In genomic region chr10:44259090-44259874, GRCh38 we compare ENCODE assay signal across 1 cellular context.
TF ChIP-seq lines count a peak whose summit lies in the region.

No MANE protein-coding gene starts in this region.

TF ChIP-seq in HepG2, 621 proteins besides CTCF, POLR2A, EP300 and RAD21 (continued from another document and continues in another):
- peak; percentile 16; the same call in 1 of the 2 replicates for TF ChIP-seq ZBTB37 (CRISPR knock-in tag; IDR thresholded peaks at IDR 0.05)
- peak; percentile 97 for TF ChIP-seq RARA (CRISPR knock-in tag; IDR thresholded peaks at IDR 0.05)
- peak; percentile 97 for TF ChIP-seq ARNTL (CRISPR knock-in tag; IDR thresholded peaks at IDR 0.05)
- TF ChIP-seq ZSCAN20 (CRISPR knock-in tag; IDR thresholded peaks at IDR 0.05; ENCODE audit: borderline replicate concordance): no peak
- TF ChIP-seq CREB3 (CRISPR knock-in tag; IDR thresholded peaks at IDR 0.05): peak; percentile 93
- no peak for TF ChIP-seq ZNF446 (CRISPR knock-in tag; IDR thresholded peaks at IDR 0.05)
- no peak for TF ChIP-seq THYN1 (CRISPR knock-in tag; IDR thresholded peaks at IDR 0.05; ENCODE audit: borderline replicate concordance, low read depth)
- TF ChIP-seq SETDB1 (CRISPR knock-in tag; IDR thresholded peaks at IDR 0.05; ENCODE audit: borderline replicate concordance): peak; percentile 80
- TF ChIP-seq, protein P1, sequence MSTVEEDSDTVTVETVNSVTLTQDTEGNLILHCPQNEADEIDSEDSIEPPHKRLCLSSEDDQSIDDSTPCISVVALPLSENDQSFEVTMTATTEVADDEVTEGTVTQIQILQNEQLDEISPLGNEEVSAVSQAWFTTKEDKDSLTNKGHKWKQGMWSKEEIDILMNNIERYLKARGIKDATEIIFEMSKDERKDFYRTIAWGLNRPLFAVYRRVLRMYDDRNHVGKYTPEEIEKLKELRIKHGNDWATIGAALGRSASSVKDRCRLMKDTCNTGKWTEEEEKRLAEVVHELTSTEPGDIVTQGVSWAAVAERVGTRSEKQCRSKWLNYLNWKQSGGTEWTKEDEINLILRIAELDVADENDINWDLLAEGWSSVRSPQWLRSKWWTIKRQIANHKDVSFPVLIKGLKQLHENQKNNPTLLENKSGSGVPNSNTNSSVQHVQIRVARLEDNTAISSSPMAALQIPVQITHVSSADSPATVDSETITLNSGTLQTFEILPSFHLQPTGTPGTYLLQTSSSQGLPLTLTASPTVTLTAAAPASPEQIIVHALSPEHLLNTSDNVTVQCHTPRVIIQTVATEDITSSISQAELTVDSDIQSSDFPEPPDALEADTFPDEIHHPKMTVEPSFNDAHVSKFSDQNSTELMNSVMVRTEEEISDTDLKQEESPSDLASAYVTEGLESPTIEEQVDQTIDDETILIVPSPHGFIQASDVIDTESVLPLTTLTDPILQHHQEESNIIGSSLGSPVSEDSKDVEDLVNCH (CRISPR knock-in tag; IDR thresholded peaks at IDR 0.05): no peak
- TF ChIP-seq ZSCAN21 (CRISPR knock-in tag; IDR thresholded peaks at IDR 0.05; ENCODE audit: borderline replicate concordance): peak; percentile 95
- TF ChIP-seq YEATS2 (CRISPR knock-in tag; IDR thresholded peaks at IDR 0.05; ENCODE audit: borderline replicate concordance): peak; percentile 75; the same call in 1 of the 2 replicates
- TF ChIP-seq JUND (CRISPR knock-in tag; IDR thresholded peaks at IDR 0.05): peak; percentile 76
- TF ChIP-seq AGO2 (optimal IDR thresholded peaks at IDR 0.05; ENCODE audit: low read depth, low read length): no peak
- TF ChIP-seq ZNF580 (CRISPR knock-in tag; IDR thresholded peaks at IDR 0.05; ENCODE audit: borderline replicate concordance, low read depth): peak; percentile 87; the same call in 1 of the 2 replicates
- TF ChIP-seq, protein P2, sequence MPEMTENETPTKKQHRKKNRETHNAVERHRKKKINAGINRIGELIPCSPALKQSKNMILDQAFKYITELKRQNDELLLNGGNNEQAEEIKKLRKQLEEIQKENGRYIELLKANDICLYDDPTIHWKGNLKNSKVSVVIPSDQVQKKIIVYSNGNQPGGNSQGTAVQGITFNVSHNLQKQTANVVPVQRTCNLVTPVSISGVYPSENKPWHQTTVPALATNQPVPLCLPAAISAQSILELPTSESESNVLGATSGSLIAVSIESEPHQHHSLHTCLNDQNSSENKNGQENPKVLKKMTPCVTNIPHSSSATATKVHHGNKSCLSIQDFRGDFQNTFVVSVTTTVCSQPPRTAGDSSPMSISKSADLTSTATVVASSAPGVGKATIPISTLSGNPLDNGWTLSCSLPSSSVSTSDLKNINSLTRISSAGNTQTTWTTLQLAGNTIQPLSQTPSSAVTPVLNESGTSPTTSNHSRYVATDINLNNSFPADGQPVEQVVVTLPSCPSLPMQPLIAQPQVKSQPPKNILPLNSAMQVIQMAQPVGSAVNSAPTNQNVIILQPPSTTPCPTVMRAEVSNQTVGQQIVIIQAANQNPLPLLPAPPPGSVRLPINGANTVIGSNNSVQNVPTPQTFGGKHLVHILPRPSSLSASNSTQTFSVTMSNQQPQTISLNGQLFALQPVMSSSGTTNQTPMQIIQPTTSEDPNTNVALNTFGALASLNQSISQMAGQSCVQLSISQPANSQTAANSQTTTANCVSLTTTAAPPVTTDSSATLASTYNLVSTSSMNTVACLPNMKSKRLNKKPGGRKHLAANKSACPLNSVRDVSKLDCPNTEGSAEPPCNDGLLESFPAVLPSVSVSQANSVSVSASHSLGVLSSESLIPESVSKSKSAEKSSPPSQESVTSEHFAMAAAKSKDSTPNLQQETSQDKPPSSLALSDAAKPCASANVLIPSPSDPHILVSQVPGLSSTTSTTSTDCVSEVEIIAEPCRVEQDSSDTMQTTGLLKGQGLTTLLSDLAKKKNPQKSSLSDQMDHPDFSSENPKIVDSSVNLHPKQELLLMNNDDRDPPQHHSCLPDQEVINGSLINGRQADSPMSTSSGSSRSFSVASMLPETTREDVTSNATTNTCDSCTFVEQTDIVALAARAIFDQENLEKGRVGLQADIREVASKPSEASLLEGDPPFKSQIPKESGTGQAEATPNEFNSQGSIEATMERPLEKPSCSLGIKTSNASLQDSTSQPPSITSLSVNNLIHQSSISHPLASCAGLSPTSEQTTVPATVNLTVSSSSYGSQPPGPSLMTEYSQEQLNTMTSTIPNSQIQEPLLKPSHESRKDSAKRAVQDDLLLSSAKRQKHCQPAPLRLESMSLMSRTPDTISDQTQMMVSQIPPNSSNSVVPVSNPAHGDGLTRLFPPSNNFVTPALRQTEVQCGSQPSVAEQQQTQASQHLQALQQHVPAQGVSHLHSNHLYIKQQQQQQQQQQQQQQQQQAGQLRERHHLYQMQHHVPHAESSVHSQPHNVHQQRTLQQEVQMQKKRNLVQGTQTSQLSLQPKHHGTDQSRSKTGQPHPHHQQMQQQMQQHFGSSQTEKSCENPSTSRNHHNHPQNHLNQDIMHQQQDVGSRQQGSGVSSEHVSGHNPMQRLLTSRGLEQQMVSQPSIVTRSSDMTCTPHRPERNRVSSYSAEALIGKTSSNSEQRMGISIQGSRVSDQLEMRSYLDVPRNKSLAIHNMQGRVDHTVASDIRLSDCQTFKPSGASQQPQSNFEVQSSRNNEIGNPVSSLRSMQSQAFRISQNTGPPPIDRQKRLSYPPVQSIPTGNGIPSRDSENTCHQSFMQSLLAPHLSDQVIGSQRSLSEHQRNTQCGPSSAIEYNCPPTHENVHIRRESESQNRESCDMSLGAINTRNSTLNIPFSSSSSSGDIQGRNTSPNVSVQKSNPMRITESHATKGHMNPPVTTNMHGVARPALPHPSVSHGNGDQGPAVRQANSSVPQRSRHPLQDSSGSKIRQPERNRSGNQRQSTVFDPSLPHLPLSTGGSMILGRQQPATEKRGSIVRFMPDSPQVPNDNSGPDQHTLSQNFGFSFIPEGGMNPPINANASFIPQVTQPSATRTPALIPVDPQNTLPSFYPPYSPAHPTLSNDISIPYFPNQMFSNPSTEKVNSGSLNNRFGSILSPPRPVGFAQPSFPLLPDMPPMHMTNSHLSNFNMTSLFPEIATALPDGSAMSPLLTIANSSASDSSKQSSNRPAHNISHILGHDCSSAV (CRISPR knock-in tag; IDR thresholded peaks at IDR 0.05; ENCODE audit: borderline replicate concordance): no peak; the same call in 1 of the 2 replicates
- TF ChIP-seq ATM (IDR thresholded peaks at IDR 0.05; ENCODE audit: borderline replicate concordance): no peak
- TF ChIP-seq, protein P3, sequence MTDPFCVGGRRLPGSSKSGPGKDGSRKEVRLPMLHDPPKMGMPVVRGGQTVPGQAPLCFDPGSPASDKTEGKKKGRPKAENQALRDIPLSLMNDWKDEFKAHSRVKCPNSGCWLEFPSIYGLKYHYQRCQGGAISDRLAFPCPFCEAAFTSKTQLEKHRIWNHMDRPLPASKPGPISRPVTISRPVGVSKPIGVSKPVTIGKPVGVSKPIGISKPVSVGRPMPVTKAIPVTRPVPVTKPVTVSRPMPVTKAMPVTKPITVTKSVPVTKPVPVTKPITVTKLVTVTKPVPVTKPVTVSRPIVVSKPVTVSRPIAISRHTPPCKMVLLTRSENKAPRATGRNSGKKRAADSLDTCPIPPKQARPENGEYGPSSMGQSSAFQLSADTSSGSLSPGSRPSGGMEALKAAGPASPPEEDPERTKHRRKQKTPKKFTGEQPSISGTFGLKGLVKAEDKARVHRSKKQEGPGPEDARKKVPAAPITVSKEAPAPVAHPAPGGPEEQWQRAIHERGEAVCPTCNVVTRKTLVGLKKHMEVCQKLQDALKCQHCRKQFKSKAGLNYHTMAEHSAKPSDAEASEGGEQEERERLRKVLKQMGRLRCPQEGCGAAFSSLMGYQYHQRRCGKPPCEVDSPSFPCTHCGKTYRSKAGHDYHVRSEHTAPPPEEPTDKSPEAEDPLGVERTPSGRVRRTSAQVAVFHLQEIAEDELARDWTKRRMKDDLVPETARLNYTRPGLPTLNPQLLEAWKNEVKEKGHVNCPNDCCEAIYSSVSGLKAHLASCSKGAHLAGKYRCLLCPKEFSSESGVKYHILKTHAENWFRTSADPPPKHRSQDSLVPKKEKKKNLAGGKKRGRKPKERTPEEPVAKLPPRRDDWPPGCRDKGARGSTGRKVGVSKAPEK (CRISPR knock-in tag; IDR thresholded peaks at IDR 0.05; ENCODE audit: borderline replicate concordance): no peak
- TF ChIP-seq, protein P4, sequence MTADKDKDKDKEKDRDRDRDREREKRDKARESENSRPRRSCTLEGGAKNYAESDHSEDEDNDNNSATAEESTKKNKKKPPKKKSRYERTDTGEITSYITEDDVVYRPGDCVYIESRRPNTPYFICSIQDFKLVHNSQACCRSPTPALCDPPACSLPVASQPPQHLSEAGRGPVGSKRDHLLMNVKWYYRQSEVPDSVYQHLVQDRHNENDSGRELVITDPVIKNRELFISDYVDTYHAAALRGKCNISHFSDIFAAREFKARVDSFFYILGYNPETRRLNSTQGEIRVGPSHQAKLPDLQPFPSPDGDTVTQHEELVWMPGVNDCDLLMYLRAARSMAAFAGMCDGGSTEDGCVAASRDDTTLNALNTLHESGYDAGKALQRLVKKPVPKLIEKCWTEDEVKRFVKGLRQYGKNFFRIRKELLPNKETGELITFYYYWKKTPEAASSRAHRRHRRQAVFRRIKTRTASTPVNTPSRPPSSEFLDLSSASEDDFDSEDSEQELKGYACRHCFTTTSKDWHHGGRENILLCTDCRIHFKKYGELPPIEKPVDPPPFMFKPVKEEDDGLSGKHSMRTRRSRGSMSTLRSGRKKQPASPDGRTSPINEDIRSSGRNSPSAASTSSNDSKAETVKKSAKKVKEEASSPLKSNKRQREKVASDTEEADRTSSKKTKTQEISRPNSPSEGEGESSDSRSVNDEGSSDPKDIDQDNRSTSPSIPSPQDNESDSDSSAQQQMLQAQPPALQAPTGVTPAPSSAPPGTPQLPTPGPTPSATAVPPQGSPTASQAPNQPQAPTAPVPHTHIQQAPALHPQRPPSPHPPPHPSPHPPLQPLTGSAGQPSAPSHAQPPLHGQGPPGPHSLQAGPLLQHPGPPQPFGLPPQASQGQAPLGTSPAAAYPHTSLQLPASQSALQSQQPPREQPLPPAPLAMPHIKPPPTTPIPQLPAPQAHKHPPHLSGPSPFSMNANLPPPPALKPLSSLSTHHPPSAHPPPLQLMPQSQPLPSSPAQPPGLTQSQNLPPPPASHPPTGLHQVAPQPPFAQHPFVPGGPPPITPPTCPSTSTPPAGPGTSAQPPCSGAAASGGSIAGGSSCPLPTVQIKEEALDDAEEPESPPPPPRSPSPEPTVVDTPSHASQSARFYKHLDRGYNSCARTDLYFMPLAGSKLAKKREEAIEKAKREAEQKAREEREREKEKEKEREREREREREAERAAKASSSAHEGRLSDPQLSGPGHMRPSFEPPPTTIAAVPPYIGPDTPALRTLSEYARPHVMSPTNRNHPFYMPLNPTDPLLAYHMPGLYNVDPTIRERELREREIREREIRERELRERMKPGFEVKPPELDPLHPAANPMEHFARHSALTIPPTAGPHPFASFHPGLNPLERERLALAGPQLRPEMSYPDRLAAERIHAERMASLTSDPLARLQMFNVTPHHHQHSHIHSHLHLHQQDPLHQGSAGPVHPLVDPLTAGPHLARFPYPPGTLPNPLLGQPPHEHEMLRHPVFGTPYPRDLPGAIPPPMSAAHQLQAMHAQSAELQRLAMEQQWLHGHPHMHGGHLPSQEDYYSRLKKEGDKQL (CRISPR knock-in tag; IDR thresholded peaks at IDR 0.05; ENCODE audit: low read depth): peak; percentile 79
- TF ChIP-seq, protein P5, sequence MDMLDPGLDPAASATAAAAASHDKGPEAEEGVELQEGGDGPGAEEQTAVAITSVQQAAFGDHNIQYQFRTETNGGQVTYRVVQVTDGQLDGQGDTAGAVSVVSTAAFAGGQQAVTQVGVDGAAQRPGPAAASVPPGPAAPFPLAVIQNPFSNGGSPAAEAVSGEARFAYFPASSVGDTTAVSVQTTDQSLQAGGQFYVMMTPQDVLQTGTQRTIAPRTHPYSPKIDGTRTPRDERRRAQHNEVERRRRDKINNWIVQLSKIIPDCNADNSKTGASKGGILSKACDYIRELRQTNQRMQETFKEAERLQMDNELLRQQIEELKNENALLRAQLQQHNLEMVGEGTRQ (IDR thresholded peaks at IDR 0.05; ENCODE audit: low read depth, low read length): peak; percentile 85
- TF ChIP-seq, protein P5 (CRISPR knock-in tag; IDR thresholded peaks at IDR 0.05; ENCODE audit: borderline replicate concordance): peak; percentile 93
- TF ChIP-seq, protein P6, sequence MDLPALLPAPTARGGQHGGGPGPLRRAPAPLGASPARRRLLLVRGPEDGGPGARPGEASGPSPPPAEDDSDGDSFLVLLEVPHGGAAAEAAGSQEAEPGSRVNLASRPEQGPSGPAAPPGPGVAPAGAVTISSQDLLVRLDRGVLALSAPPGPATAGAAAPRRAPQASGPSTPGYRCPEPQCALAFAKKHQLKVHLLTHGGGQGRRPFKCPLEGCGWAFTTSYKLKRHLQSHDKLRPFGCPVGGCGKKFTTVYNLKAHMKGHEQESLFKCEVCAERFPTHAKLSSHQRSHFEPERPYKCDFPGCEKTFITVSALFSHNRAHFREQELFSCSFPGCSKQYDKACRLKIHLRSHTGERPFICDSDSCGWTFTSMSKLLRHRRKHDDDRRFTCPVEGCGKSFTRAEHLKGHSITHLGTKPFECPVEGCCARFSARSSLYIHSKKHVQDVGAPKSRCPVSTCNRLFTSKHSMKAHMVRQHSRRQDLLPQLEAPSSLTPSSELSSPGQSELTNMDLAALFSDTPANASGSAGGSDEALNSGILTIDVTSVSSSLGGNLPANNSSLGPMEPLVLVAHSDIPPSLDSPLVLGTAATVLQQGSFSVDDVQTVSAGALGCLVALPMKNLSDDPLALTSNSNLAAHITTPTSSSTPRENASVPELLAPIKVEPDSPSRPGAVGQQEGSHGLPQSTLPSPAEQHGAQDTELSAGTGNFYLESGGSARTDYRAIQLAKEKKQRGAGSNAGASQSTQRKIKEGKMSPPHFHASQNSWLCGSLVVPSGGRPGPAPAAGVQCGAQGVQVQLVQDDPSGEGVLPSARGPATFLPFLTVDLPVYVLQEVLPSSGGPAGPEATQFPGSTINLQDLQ (CRISPR knock-in tag; IDR thresholded peaks at IDR 0.05): peak; percentile 85; the same call in 1 of the 2 replicates
- no peak for TF ChIP-seq ZNF570 (CRISPR knock-in tag; IDR thresholded peaks at IDR 0.05; ENCODE audit: borderline replicate concordance)
